ENCODE assay signal across 8 cellular contexts in the genomic region with DNA sequence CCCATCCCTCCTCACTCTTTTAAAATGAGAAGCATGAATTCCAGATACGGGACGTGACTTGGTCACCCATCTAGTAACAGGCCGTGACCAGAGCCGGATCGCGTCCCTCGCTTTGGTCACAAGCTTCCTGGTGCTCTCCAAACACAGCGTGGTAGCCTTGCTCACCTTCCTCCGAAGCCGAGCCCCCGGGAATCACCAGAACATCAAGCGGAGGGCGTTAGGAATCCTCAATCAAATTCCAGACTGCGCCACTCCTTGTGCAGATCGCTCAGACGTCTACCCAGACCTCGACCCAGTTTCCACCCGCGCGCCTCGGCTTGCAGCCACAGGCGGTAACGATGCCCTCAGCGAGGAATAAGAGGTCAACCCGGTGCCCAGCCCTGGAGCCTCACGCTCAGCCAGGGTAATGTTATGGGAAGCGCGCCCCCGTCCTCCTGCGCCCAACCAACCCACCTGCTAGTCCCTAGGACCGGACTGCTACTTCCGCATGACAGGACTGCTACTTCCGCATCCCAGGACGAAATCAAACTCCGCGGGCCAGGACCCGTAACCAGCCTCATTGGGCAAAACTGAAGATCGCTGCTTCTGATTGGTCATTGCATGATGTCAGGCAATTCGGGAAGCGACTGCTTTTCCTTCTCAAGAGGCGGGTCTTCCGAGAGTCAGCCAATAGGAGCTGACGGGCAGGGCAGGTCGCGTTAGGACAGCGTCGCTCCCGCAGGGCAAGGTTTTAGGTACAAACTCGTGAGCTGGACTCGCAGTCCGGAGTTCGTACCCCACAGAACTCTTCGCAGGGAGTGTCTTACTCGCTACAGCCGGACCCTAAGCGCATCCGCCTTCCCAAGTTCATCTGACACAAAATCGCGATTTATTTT. TPM values are rescaled to one million over a fixed set of nuclear protein-coding genes. Genes with fewer than 3 reads are reported as not detected.
DNase-seq lines count a peak whose midpoint lies in the region; ATAC-seq and TF ChIP-seq lines count a peak whose summit lies in the region.

MTFR2 (minus strand) TSS at position 501 of the 875 bp plus-strand sequence. CDS start 1,212 bp downstream, outside the sequence.

- intact Hi-C loops in PC-3 (cut with micrococcal nuclease): loop anchor here (2.0 to 10.0 kb wide), 2 partner anchors 67 to 295 kb away; no protein-coding TSS in a partner anchor

- peak; percentile 99 for DNase-seq in DMS53 (lab: John Stamatoyannopoulos, UW)
- peak; percentile 99 for DNase-seq in Jurkat, Clone E6-1 (ENCODE audit: low read depth, low spot score)
- peak; percentile 98 for DNase-seq in PC-3
- DNase-seq in activated T-cell treated with anti-CD3 and anti-CD28 coated beads for 4 hours: peak; percentile 85
- DNase-seq in epithelial cell of proximal tubule (ENCODE audit: low read depth): peak; percentile 95
- peak; percentile 98 for DNase-seq in mucosa of gallbladder (ENCODE audit: low spot score)
- peak; percentile 81 for DNase-seq in stimulated activated CD8-positive, alpha-beta memory T cell treated with anti-CD3 and anti-CD28 coated beads, Interleukin-4, amount 100 ng/mL, for 24 hours (ENCODE audit: low read depth)

- H3K4me2 ChIP-seq in PC-3 (ENCODE audit: low read length): peak within 1 kb of the TSS; percentile 96

- H3K4me1 ChIP-seq in PC-3 (ENCODE audit: insufficient read depth, low read length): peaks cover 16% of the 10 kb centered on the region; the same call in 1 of the 2 replicates

- CTCF ChIA-PET in PC-3 (lab: Charles Lee): interaction anchor here (0.6 to 0.7 kb wide), 3 partner anchors 19 to 797 kb away, joined by 3 read pairs; partner anchors contain the start of gene MAP3K5

- peaks cover 18% of the 10 kb centered on the region for H3K79me2 ChIP-seq in PC-3 (ENCODE audit: low read length)

- peak within 1 kb of the TSS; percentile 77 for H2AFZ ChIP-seq in PC-3 (ENCODE audit: low read length)

- H3K27me3 ChIP-seq in PC-3 (ENCODE audit: low read length): no peaks in the 10 kb centered on the region

- no peaks in the 10 kb centered on the region for H3K9me3 ChIP-seq in PC-3 (ENCODE audit: low read length)

- POLR2A ChIA-PET in PC-3 (lab: Charles Lee; ENCODE audit: unreplicated experiment): interaction anchor here (0.5 to 0.7 kb wide), 3 partner anchors 11 to 271 kb away, joined by 3 to 6 read pairs (median 4); no protein-coding TSS in a partner anchor

- H3K36me3 ChIP-seq in PC-3 (ENCODE audit: low read depth, low read length): no peaks in the 10 kb centered on the region

- no TSS peak for BruUV-seq in PC-3 (replicated peaks; lab: Mats Ljungman, UMichigan)

- ATAC-seq in GM21717 (IDR thresholded peaks at IDR 0.05; ENCODE audit: unreplicated experiment) (peak; percentile 99), PC-3 (peak; percentile 87)

- peaks cover 12% of the 10 kb centered on the region for H3F3A ChIP-seq in PC-3 (ENCODE audit: low read length, unreplicated experiment)

- peak within 1 kb of the TSS; percentile 97 for H3K4me3 ChIP-seq in Jurkat, Clone E6-1 (ENCODE audit: low read length)
- H3K4me3 ChIP-seq in PC-3 (ENCODE audit: low read length): peak within 1 kb of the TSS; percentile 87
- peak within 1 kb of the TSS; percentile 86 for H3K4me3 ChIP-seq in epithelial cell of proximal tubule (ENCODE audit: low read depth, low read length)

- H3K27ac ChIP-seq in PC-3 (ENCODE audit: low read length): peak within 1 kb of the TSS; percentile 49

- no peaks in the 10 kb centered on the region for H3K9me2 ChIP-seq in PC-3 (replicated peaks; ENCODE audit: low read length)

- TF ChIP-seq CTCF in PC-3 (conservative IDR thresholded peaks at IDR 0.05; ENCODE audit: low read depth, low read length) (no peak), epithelial cell of proximal tubule (conservative IDR thresholded peaks at IDR 0.05; ENCODE audit: low read depth, low read length) (no peak)

- peak within 1 kb of the TSS; percentile 72 for H3K9ac ChIP-seq in PC-3 (ENCODE audit: low read length)

- no peaks in the 10 kb centered on the region for H4K20me1 ChIP-seq in PC-3 (ENCODE audit: low read length)

RNA-seq across cellular contexts. Expression of gene MTFR2, which starts in this region (rescaled TPM):
- 27.4 TPM for polyA plus RNA-seq in Jurkat, Clone E6-1 (2012; ENCODE audit: insufficient read depth, insufficient read length)
- total RNA-seq in PC-3 (2014; rRNA removed): 6.2 and 12.4 TPM in 2 replicates
- total RNA-seq in epithelial cell of proximal tubule: 11.8 and 18.6 TPM in 2 replicates
- 0.58 TPM for total RNA-seq in mucosa of gallbladder

Comparison
In these comparisons a context has a peak if more than half of its experiments do, and no peak if none do; other contexts are left out.
1. Peak in every context shown above with its lines: DNase-seq, ATAC-seq, H3K4me3 ChIP-seq and H3K27ac ChIP-seq.
2. Peak in DNase-seq in mucosa of gallbladder; RNA of the gene not detected or under 1 TPM.